8 cellular contexts compared by ENCODE assay signal in genomic region chr3:16906679-16907078, GRCh38. TPM values are rescaled to one million over a fixed set of nuclear protein-coding genes. Genes with fewer than 3 reads are reported as not detected.
DNase-seq lines count a peak whose midpoint lies in the region; ATAC-seq, FAIRE-seq and TF ChIP-seq lines count a peak whose summit lies in the region.

No MANE protein-coding gene starts in this region.

- FAIRE-seq in GM12891 (lab: Jason Lieb, UNC) = no peak

- intact Hi-C loops in activated CD4-positive, alpha-beta T cell treated with anti-CD3 and anti-CD28 coated beads, Interleukin-2, amount 10 ng/mL, durations not matched to agents 24 days and 14 days (cut with micrococcal nuclease) = loop anchor here (1.0 to 5.0 kb wide), 4 partner anchors 64 to 394 kb away; partner anchors contain the start of gene RFTN1

- no peaks in the 10 kb centered on the region for H3K27me3 Mint-ChIP-seq in activated CD4-positive, alpha-beta T cell treated with anti-CD3 and anti-CD28 coated beads, Interleukin-2, amount 10 ng/mL, durations not matched to agents 24 days and 14 days
- no peaks in the 10 kb centered on the region for H3K27me3 Mint-ChIP-seq in stimulated activated memory B cell treated with anti-CD40 and anti-IgM and Interleukin-4, amounts not matched to agents 10 μg/mL and 1 μg/mL and 100 μg/mL, for 72 hours

- H3K27ac Mint-ChIP-seq in activated CD4-positive, alpha-beta T cell treated with anti-CD3 and anti-CD28 coated beads, Interleukin-2, amount 10 ng/mL, durations not matched to agents 24 days and 14 days = no peak overlapping the region
- H3K27ac Mint-ChIP-seq in stimulated activated memory B cell treated with anti-CD40 and anti-IgM and Interleukin-4, amounts not matched to agents 10 μg/mL and 1 μg/mL and 100 μg/mL, for 72 hours = peak overlapping the region; percentile 55
- H3K27ac Mint-ChIP-seq in stimulated activated effector memory CD8-positive, alpha-beta T cell treated with anti-CD3 and anti-CD28 coated beads, Interleukin-12 subunit alpha, Interleukin-12 subunit beta, amount 100 ng/mL, for 72 hours = no peak overlapping the region

- H3K4me1 Mint-ChIP-seq in activated CD4-positive, alpha-beta T cell treated with anti-CD3 and anti-CD28 coated beads, Interleukin-2, amount 10 ng/mL, durations not matched to agents 24 days and 14 days = peaks cover 61% of the 10 kb centered on the region
- peaks cover 75% of the 10 kb centered on the region for H3K4me1 Mint-ChIP-seq in stimulated activated memory B cell treated with anti-CD40 and anti-IgM and Interleukin-4, amounts not matched to agents 10 μg/mL and 1 μg/mL and 100 μg/mL, for 72 hours
- H3K4me1 Mint-ChIP-seq in stimulated activated effector memory CD8-positive, alpha-beta T cell treated with anti-CD3 and anti-CD28 coated beads, Interleukin-12 subunit alpha, Interleukin-12 subunit beta, amount 100 ng/mL, for 72 hours = peaks cover 76% of the 10 kb centered on the region

- DNase-seq in activated CD4-positive, alpha-beta T cell treated with anti-CD3 and anti-CD28 coated beads, Interleukin-2, amount 10 ng/mL, durations not matched to agents 24 days and 14 days = peak; percentile 75
- no peak for DNase-seq in activated CD4-positive, alpha-beta T cell treated with anti-CD3 and anti-CD28 coated beads for 1 hour
- peak; percentile 47 for DNase-seq in NCI-H2029 (lab: John Stamatoyannopoulos, UW)
- peak; percentile 46 for DNase-seq in dermis blood vessel endothelial cell
- DNase-seq in stimulated activated effector memory CD8-positive, alpha-beta T cell treated with anti-CD3 and anti-CD28 coated beads, Interleukin-12 subunit alpha, Interleukin-12 subunit beta, amount 100 ng/mL, for 72 hours (ENCODE audit: low spot score in 2 of 2) = no peak
- no peak for DNase-seq in hypothalamus (lab: John Stamatoyannopoulos, UW)
- DNase-seq in GM12891 (ENCODE audit: insufficient read length, low spot score) = no peak

- H3K9me3 Mint-ChIP-seq in activated CD4-positive, alpha-beta T cell treated with anti-CD3 and anti-CD28 coated beads, Interleukin-2, amount 10 ng/mL, durations not matched to agents 24 days and 14 days = peaks cover 3% of the 10 kb centered on the region
- H3K9me3 Mint-ChIP-seq in stimulated activated memory B cell treated with anti-CD40 and anti-IgM and Interleukin-4, amounts not matched to agents 10 μg/mL and 1 μg/mL and 100 μg/mL, for 72 hours = no peaks in the 10 kb centered on the region
- no peaks in the 10 kb centered on the region for H3K9me3 Mint-ChIP-seq in stimulated activated effector memory CD8-positive, alpha-beta T cell treated with anti-CD3 and anti-CD28 coated beads, Interleukin-12 subunit alpha, Interleukin-12 subunit beta, amount 100 ng/mL, for 72 hours

- H3K36me3 Mint-ChIP-seq in activated CD4-positive, alpha-beta T cell treated with anti-CD3 and anti-CD28 coated beads, Interleukin-2, amount 10 ng/mL, durations not matched to agents 24 days and 14 days (ENCODE audit: low read depth) = peaks cover 19% of the 10 kb centered on the region
- H3K36me3 Mint-ChIP-seq in stimulated activated memory B cell treated with anti-CD40 and anti-IgM and Interleukin-4, amounts not matched to agents 10 μg/mL and 1 μg/mL and 100 μg/mL, for 72 hours = peaks cover 30% of the 10 kb centered on the region
- H3K36me3 Mint-ChIP-seq in stimulated activated effector memory CD8-positive, alpha-beta T cell treated with anti-CD3 and anti-CD28 coated beads, Interleukin-12 subunit alpha, Interleukin-12 subunit beta, amount 100 ng/mL, for 72 hours = no peaks in the 10 kb centered on the region

- H3K4me3 Mint-ChIP-seq in activated CD4-positive, alpha-beta T cell treated with anti-CD3 and anti-CD28 coated beads, Interleukin-2, amount 10 ng/mL, durations not matched to agents 24 days and 14 days = peak overlapping the region; percentile 38
- no peak overlapping the region for H3K4me3 Mint-ChIP-seq in stimulated activated memory B cell treated with anti-CD40 and anti-IgM and Interleukin-4, amounts not matched to agents 10 μg/mL and 1 μg/mL and 100 μg/mL, for 72 hours
- H3K4me3 Mint-ChIP-seq in stimulated activated effector memory CD8-positive, alpha-beta T cell treated with anti-CD3 and anti-CD28 coated beads, Interleukin-12 subunit alpha, Interleukin-12 subunit beta, amount 100 ng/mL, for 72 hours = no peak overlapping the region

- no peak for ATAC-seq in stimulated activated memory B cell treated with anti-CD40 and anti-IgM and Interleukin-4, amounts not matched to agents 10 μg/mL and 1 μg/mL and 100 μg/mL, for 72 hours
- ATAC-seq in stimulated activated effector memory CD8-positive, alpha-beta T cell treated with anti-CD3 and anti-CD28 coated beads, Interleukin-12 subunit alpha, Interleukin-12 subunit beta, amount 100 ng/mL, for 72 hours = no peak

- no peak for TF ChIP-seq POLR2A in GM12891 (IDR thresholded peaks at IDR 0.05; ENCODE audit: low read depth, low read length)

TF ChIP-seq in GM12891, 5 proteins besides CTCF, POLR2A, EP300 and RAD21:
- TF ChIP-seq POU2F2 (IDR thresholded peaks at IDR 0.05; ENCODE audit: low read depth, low read length) (no peak), TAF1 (IDR thresholded peaks at IDR 0.05; ENCODE audit: low read depth, low read length) (no peak), SPI1 (IDR thresholded peaks at IDR 0.05; ENCODE audit: low read depth, low read length) (no peak), POLR2AphosphoS5 (IDR thresholded peaks at IDR 0.05; ENCODE audit: low read depth, low read length) (no peak)
TF ChIP-seq in GM12891: peak in this region for 0.

RNA-seq across cellular contexts. Expression of gene PLCL2, which starts 21.9 kb away (rescaled TPM):
- total RNA-seq in activated CD4-positive, alpha-beta T cell treated with anti-CD3 and anti-CD28 coated beads, Interleukin-2, amount 10 ng/mL, durations not matched to agents 24 days and 14 days = 14.8 and 15.2 TPM in 2 replicates
- 12.4 and 14.8 TPM in 2 replicates for total RNA-seq in dermis blood vessel endothelial cell
- polyA plus RNA-seq in GM12891 (2012; ENCODE audit: low read depth, missing spikeins) = 22.3 TPM

Comparison
In these comparisons a context has a peak if more than half of its experiments do, and no peak if none do; other contexts are left out.
1. DNase-seq: peak in activated CD4-positive, alpha-beta T cell treated with anti-CD3 and anti-CD28 coated beads, Interleukin-2, amount 10 ng/mL, durations not matched to agents 24 days and 14 days (single experiment), NCI-H2029 (single experiment) and dermis blood vessel endothelial cell (single experiment); none in activated CD4-positive, alpha-beta T cell treated with anti-CD3 and anti-CD28 coated beads for 1 hour (single experiment), stimulated activated effector memory CD8-positive, alpha-beta T cell treated with anti-CD3 and anti-CD28 coated beads, Interleukin-12 subunit alpha, Interleukin-12 subunit beta, amount 100 ng/mL, for 72 hours (0 of 2), hypothalamus (0 of 51) and GM12891 (single experiment).